ENCODE assay signal across 27 cellular contexts in the genomic region with DNA sequence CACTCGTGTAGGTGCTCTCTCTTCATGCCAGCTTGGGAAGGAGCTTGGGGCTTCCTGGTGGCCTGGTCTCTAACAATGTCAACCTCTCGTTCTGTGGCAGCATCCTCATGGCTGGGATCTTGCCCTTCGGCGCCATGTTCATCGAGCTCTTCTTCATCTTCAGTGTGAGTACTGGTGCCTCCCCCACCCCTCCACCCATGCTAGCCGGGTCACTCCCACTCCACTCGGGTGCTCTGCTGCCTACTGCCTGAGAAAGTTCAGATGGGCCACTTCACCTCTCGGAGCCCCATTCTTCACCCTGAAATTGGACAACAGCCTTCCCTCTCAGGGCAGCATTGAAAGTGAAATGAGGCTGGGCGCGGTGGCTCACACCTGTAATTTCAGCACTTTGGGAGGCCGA.
"Had no signal": no experiment of that assay in that cellular context is flagged by ENCODE, and none has a peak within 500 bp of the region (broad histone marks: within the 10 kb centered on the region; RNA-seq: fewer than 3 reads in every experiment).

No MANE protein-coding gene starts in this region.

- H3K9me3 ChIP-seq: adrenal gland, body of pancreas, colonic mucosa, heart left ventricle, stomach, thyroid gland, upper lobe of left lung had no signal

- H2AFZ ChIP-seq: parathyroid adenoma had no signal

- H3K4me3 ChIP-seq: adrenal gland, body of pancreas, colonic mucosa, heart left ventricle, SK-N-MC, stomach, thyroid gland, upper lobe of left lung had no signal

- H3K9ac ChIP-seq: parathyroid adenoma had no signal

- H3K27me3 Mint-ChIP-seq: activated CD4-positive, alpha-beta T cell treated with anti-CD3 and anti-CD28 coated beads, Interleukin-2, amount 10 ng/mL, durations not matched to agents 24 days and 14 days; activated CD8-positive, alpha-beta T cell treated with anti-CD3 and anti-CD28 coated beads for 36 hours; naive thymus-derived CD4-positive, alpha-beta T cell; stimulated activated naive B cell treated with anti-CD40 and anti-IgM and Interleukin-4, amounts not matched to agents 10 μg/mL and 1 μg/mL and 100 μg/mL, for 72 hours had no signal

- ATAC-seq: body of pancreas; heart left ventricle; naive thymus-derived CD4-positive, alpha-beta T cell; sciatic nerve; stimulated activated naive B cell treated with anti-CD40 and anti-IgM and Interleukin-4, amounts not matched to agents 10 μg/mL and 1 μg/mL and 100 μg/mL, for 72 hours had no signal

- H3K4me3 Mint-ChIP-seq: activated CD4-positive, alpha-beta T cell treated with anti-CD3 and anti-CD28 coated beads, Interleukin-2, amount 10 ng/mL, durations not matched to agents 24 days and 14 days; activated CD8-positive, alpha-beta T cell treated with anti-CD3 and anti-CD28 coated beads for 36 hours; activated T-helper 1 cell treated with anti-CD3 and anti-CD28 coated beads, Interleukin-12 subunit alpha, Interleukin-12 subunit beta, Interleukin-2, Interleukin-4 antibody, amounts not matched to agents 30 ng/mL and 10 ng/mL and 1 ng/mL, durations not matched to agents 14 hours and 24 hours and 36 hours; naive thymus-derived CD4-positive, alpha-beta T cell; stimulated activated naive B cell treated with anti-CD40 and anti-IgM and Interleukin-4, amounts not matched to agents 10 μg/mL and 1 μg/mL and 100 μg/mL, for 72 hours; T-helper 1 cell treated with Interleukin-12 subunit alpha and Interleukin-12 subunit beta and Interleukin-4 antibody, amounts not matched to agents 30 μg/mL and 1 μg/mL, for 36 hours had no signal

- H3K79me2 ChIP-seq: parathyroid adenoma had no signal

- DNase-seq: activated CD4-positive, alpha-beta T cell treated with anti-CD3 and anti-CD28 coated beads, Interleukin-2, amount 10 ng/mL, durations not matched to agents 24 days and 14 days; activated gamma-delta T cell treated with Interleukin-2 at 50 U/mL for 16 hours; body of pancreas; colonic mucosa; foreskin fibroblast; heart left ventricle; midbrain; naive thymus-derived CD4-positive, alpha-beta T cell; nucleus accumbens; small intestine; stimulated activated CD4-positive, alpha-beta T cell treated with anti-CD3 and anti-CD28 coated beads, Interleukin-4, amount 100 ng/mL, for 4 hours; stimulated activated naive B cell treated with anti-CD40 and anti-IgM and Interleukin-4, amounts not matched to agents 10 μg/mL and 1 μg/mL and 100 μg/mL, for 72 hours; stomach; T-helper 9 cell; thyroid gland; upper lobe of left lung had no signal

- FAIRE-seq: endothelial cell of umbilical vein, small intestine, TTC549 had no signal

- H3K27ac Mint-ChIP-seq: activated CD4-positive, alpha-beta T cell treated with anti-CD3 and anti-CD28 coated beads, Interleukin-2, amount 10 ng/mL, durations not matched to agents 24 days and 14 days; activated T-helper 1 cell treated with anti-CD3 and anti-CD28 coated beads, Interleukin-12 subunit alpha, Interleukin-12 subunit beta, Interleukin-2, Interleukin-4 antibody, amounts not matched to agents 30 ng/mL and 10 ng/mL and 1 ng/mL, durations not matched to agents 14 hours and 24 hours and 36 hours; T-helper 1 cell treated with Interleukin-12 subunit alpha and Interleukin-12 subunit beta and Interleukin-4 antibody, amounts not matched to agents 30 μg/mL and 1 μg/mL, for 36 hours had no signal

- H3K4me1 ChIP-seq: colonic mucosa, parathyroid adenoma had no signal

- H3K9me3 Mint-ChIP-seq: activated CD4-positive, alpha-beta T cell treated with anti-CD3 and anti-CD28 coated beads, Interleukin-2, amount 10 ng/mL, durations not matched to agents 24 days and 14 days; activated CD8-positive, alpha-beta T cell treated with anti-CD3 and anti-CD28 coated beads for 36 hours; activated naive CD4-positive, alpha-beta T cell treated with anti-CD3 and anti-CD28 coated beads, Interleukin-2, amount 50 U/mL, for 72 hours; activated T-helper 1 cell treated with anti-CD3 and anti-CD28 coated beads, Interleukin-12 subunit alpha, Interleukin-12 subunit beta, Interleukin-2, Interleukin-4 antibody, amounts not matched to agents 30 ng/mL and 10 ng/mL and 1 ng/mL, durations not matched to agents 14 hours and 24 hours and 36 hours; naive thymus-derived CD4-positive, alpha-beta T cell; stimulated activated naive B cell treated with anti-CD40 and anti-IgM and Interleukin-4, amounts not matched to agents 10 μg/mL and 1 μg/mL and 100 μg/mL, for 72 hours; T-helper 1 cell treated with Interleukin-12 subunit alpha and Interleukin-12 subunit beta and Interleukin-4 antibody, amounts not matched to agents 30 μg/mL and 1 μg/mL, for 36 hours had no signal

- H3K27ac ChIP-seq: adrenal gland, body of pancreas, colonic mucosa, heart left ventricle, parathyroid adenoma, SK-N-MC, stomach, thyroid gland, upper lobe of left lung, VCaP had no signal

- H3K27me3 ChIP-seq: adrenal gland, body of pancreas, colonic mucosa, heart left ventricle, stomach, thyroid gland, upper lobe of left lung had no signal
